9 cellular contexts compared by ENCODE assay signal in the genomic region with DNA sequence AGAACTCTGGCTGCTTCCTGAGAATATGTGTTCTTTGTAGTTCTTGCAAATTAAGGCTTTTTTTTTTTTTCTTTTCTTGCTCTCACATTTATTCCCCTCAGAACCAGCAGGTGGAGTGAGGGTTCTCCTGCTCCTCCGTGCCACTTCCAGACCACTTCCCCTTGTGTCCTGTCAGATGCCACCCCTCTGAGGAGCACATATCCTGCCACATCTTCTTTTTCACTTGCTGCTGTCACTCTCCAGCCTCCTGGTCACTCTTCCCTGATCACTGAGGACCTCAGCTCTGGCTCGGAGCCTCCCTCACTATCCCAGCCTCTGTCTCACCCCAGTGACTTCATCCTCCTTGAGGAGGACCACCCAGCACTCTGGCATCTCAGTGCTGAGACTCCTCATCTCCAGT.
A peak's percentile ranks its signal among the peaks of the same experiment; 100 is the strongest.
DNase-seq lines count a peak whose midpoint lies in the region; ATAC-seq and TF ChIP-seq lines count a peak whose summit lies in the region.
"Had no signal": no experiment of that assay in that cellular context is flagged by ENCODE, and none has a peak within 500 bp of the region (broad histone marks: within the 10 kb centered on the region; RNA-seq: fewer than 3 reads in every experiment).

No MANE protein-coding gene starts in this region.

- in situ Hi-C loops in SK-MEL-5 (cut with HindIII; ENCODE audit: low pct_unique_long_range_greater_than_20kb, low sequenced_read_pairs): no loop called here

- TF ChIP-seq CTCF in HEK293 (tag by site-specific recombination; IDR thresholded peaks at IDR 0.05): peak; percentile 38; the same call in 1 of the 2 replicates

- POLR2A ChIA-PET in HEK293 (lab: Yijun Ruan, JAX): no interaction called here

- no peaks in the 10 kb centered on the region for H3K9me3 ChIP-seq in HEK293 (ENCODE audit: control insufficient read depth, insufficient read depth, low read depth, low read length)

- H3K4me1 ChIP-seq in HEK293 (ENCODE audit: control insufficient read depth, insufficient read depth, low read length): peaks cover 5% of the 10 kb centered on the region

- CTCF ChIA-PET in HEK293 (lab: Yijun Ruan, JAX): interaction anchor here (0.5 to 1.7 kb wide), 14 partner anchors 26 to 307 kb away, joined by 3 to 10 read pairs (median 4); partner anchors contain the start of gene TACR1

- DNase-seq in CD1c-positive myeloid dendritic cell (ENCODE audit: extremely low spot score): peak; percentile 7
- peak; percentile 64 for DNase-seq in SK-MEL-5 (ENCODE audit: low read depth, low spot score)
- peak; percentile 12 for DNase-seq in iPS DF 19.7 (ENCODE audit: low read depth, low spot score)
- no peak for DNase-seq in GDM1 (lab: John Stamatoyannopoulos, UW)
- no peak for DNase-seq in activated CD4-positive, alpha-beta T cell treated with anti-CD3 and anti-CD28 coated beads, Interleukin-2, amount 50 U/mL, for 1 hour
- DNase-seq: stimulated activated naive CD8-positive, alpha-beta T cell treated with anti-CD3 and anti-CD28 coated beads, Interleukin-15, amount 100 ng/mL, for 72 hours had no signal

- ATAC-seq in HG03342 (IDR thresholded peaks at IDR 0.05; ENCODE audit: unreplicated experiment) (no peak), GM19395 (IDR thresholded peaks at IDR 0.05; ENCODE audit: unreplicated experiment) (no peak)
- ATAC-seq: stimulated activated naive CD8-positive, alpha-beta T cell treated with anti-CD3 and anti-CD28 coated beads, Interleukin-15, amount 100 ng/mL, for 72 hours had no signal

- no peak overlapping the region for H3K27ac ChIP-seq in HEK293 (ENCODE audit: extremely low read depth, low read depth, low read length)

- no peaks in the 10 kb centered on the region for H3K36me3 ChIP-seq in HEK293 (ENCODE audit: control insufficient read depth in 2 of 2, insufficient read depth in 1 of 2, low read length in 2 of 2)

- no peak overlapping the region for H3K4me3 ChIP-seq in HEK293 (ENCODE audit: low read depth, low read length)

TF ChIP-seq in HEK293, 187 proteins besides CTCF, POLR2A, EP300 and RAD21:
- peak; percentile 67 for TF ChIP-seq ZNF600 (tag by site-specific recombination; IDR thresholded peaks at IDR 0.05)
- no peak for TF ChIP-seq ZNF624 (tag by site-specific recombination; IDR thresholded peaks at IDR 0.05)
- TF ChIP-seq ZBTB17 (tag by site-specific recombination; IDR thresholded peaks at IDR 0.05): peak; percentile 17; the same call in 1 of the 2 replicates
- peak; percentile 53; the same call in 1 of the 2 replicates for TF ChIP-seq ZNF654 (tag by site-specific recombination; IDR thresholded peaks at IDR 0.05; ENCODE audit: low read depth)
- TF ChIP-seq MEIS1 (CRISPR knock-in tag; IDR thresholded peaks at IDR 0.05; ENCODE audit: borderline replicate concordance): no peak
- TF ChIP-seq ZNF704 (tag by site-specific recombination; IDR thresholded peaks at IDR 0.05): no peak
- peak; percentile 37; the same call in 1 of the 2 replicates for TF ChIP-seq ZNF362 (tag by site-specific recombination; IDR thresholded peaks at IDR 0.05)

Comparison
In these comparisons a context has a peak if more than half of its experiments do, and no peak if none do; other contexts are left out.
1. DNase-seq: peak in CD1c-positive myeloid dendritic cell (single experiment), SK-MEL-5 (single experiment) and iPS DF 19.7 (single experiment); none in GDM1 (single experiment) and activated CD4-positive, alpha-beta T cell treated with anti-CD3 and anti-CD28 coated beads, Interleukin-2, amount 50 U/mL, for 1 hour (single experiment).